In genomic region chr1:68819190-68819829, GRCh38 we compare ENCODE assay signal across 9 cellular contexts.
A peak's percentile ranks its signal among the peaks of the same experiment; 100 is the strongest.
DNase-seq lines count a peak whose midpoint lies in the region; ATAC-seq and FAIRE-seq lines count a peak whose summit lies in the region.
"Had no signal": no experiment of that assay in that cellular context is flagged by ENCODE, and none has a peak within 500 bp of the region (broad histone marks: within the 10 kb centered on the region; RNA-seq: fewer than 3 reads in every experiment).

No MANE protein-coding gene starts in this region.

- no peaks in the 10 kb centered on the region for H3K36me3 Mint-ChIP-seq in activated naive CD8-positive, alpha-beta T cell treated with anti-CD3 and anti-CD28 coated beads, Interleukin-2, amount 50 U/mL, for 24 hours (ENCODE audit: low read depth)
- no peaks in the 10 kb centered on the region for H3K36me3 Mint-ChIP-seq in activated T-cell treated with anti-CD3 and anti-CD28 coated beads, Interleukin-2, amount 50 U/mL, for 24 hours (ENCODE audit: low read depth)

- no peak overlapping the region for H3K4me3 Mint-ChIP-seq in activated naive CD8-positive, alpha-beta T cell treated with anti-CD3 and anti-CD28 coated beads, Interleukin-2, amount 50 U/mL, for 24 hours
- no peak overlapping the region for H3K4me3 Mint-ChIP-seq in activated T-cell treated with anti-CD3 and anti-CD28 coated beads, Interleukin-2, amount 50 U/mL, for 24 hours

- H3K27ac Mint-ChIP-seq in activated naive CD8-positive, alpha-beta T cell treated with anti-CD3 and anti-CD28 coated beads, Interleukin-2, amount 50 U/mL, for 24 hours, result no peak overlapping the region
- no peak overlapping the region for H3K27ac Mint-ChIP-seq in activated T-cell treated with anti-CD3 and anti-CD28 coated beads, Interleukin-2, amount 50 U/mL, for 24 hours

- peaks cover 9% of the 10 kb centered on the region for H3K9me3 Mint-ChIP-seq in activated naive CD8-positive, alpha-beta T cell treated with anti-CD3 and anti-CD28 coated beads, Interleukin-2, amount 50 U/mL, for 24 hours
- H3K9me3 Mint-ChIP-seq in activated T-cell treated with anti-CD3 and anti-CD28 coated beads, Interleukin-2, amount 50 U/mL, for 24 hours, result peaks cover 2% of the 10 kb centered on the region

- no peak for ATAC-seq in GM21717 (IDR thresholded peaks at IDR 0.05; ENCODE audit: unreplicated experiment)
- no peak for ATAC-seq in activated naive CD8-positive, alpha-beta T cell treated with anti-CD3 and anti-CD28 coated beads, Interleukin-2, amount 50 U/mL, for 24 hours
- ATAC-seq: stimulated activated naive CD8-positive, alpha-beta T cell treated with anti-CD3 and anti-CD28 coated beads, Interleukin-15, Interleukin-2, amounts not matched to agents 100 U/mL and 50 U/mL, for 24 hours had no signal

- no peaks in the 10 kb centered on the region for H3K4me1 Mint-ChIP-seq in activated naive CD8-positive, alpha-beta T cell treated with anti-CD3 and anti-CD28 coated beads, Interleukin-2, amount 50 U/mL, for 24 hours
- no peaks in the 10 kb centered on the region for H3K4me1 Mint-ChIP-seq in activated T-cell treated with anti-CD3 and anti-CD28 coated beads, Interleukin-2, amount 50 U/mL, for 24 hours (ENCODE audit: low read depth)

- H3K27me3 Mint-ChIP-seq in activated naive CD8-positive, alpha-beta T cell treated with anti-CD3 and anti-CD28 coated beads, Interleukin-2, amount 50 U/mL, for 24 hours, result no peaks in the 10 kb centered on the region
- no peaks in the 10 kb centered on the region for H3K27me3 Mint-ChIP-seq in activated T-cell treated with anti-CD3 and anti-CD28 coated beads, Interleukin-2, amount 50 U/mL, for 24 hours

- FAIRE-seq in HTR-8/SVneo (lab: Jason Lieb, UNC), result no peak

- DNase-seq in DMS153 (lab: John Stamatoyannopoulos, UW) (peak; percentile 60), HTR-8/SVneo (ENCODE audit: insufficient read length, low spot score) (peak; percentile 10), UCSD-AML1 (lab: John Stamatoyannopoulos, UW; ENCODE audit: unreplicated experiment) (peak; percentile 10), left kidney (ENCODE audit: low read depth, low spot score) (peak; percentile 29), inferior parietal cortex (ENCODE audit: extremely low spot score) (no peak)
- DNase-seq in activated naive CD8-positive, alpha-beta T cell treated with anti-CD3 and anti-CD28 coated beads, Interleukin-2, amount 50 U/mL, for 24 hours, result no peak
- no peak for DNase-seq in activated T-cell treated with anti-CD3 and anti-CD28 coated beads, Interleukin-2, amount 50 U/mL, for 24 hours
- DNase-seq: stimulated activated naive CD8-positive, alpha-beta T cell treated with anti-CD3 and anti-CD28 coated beads, Interleukin-15, Interleukin-2, amounts not matched to agents 100 U/mL and 50 U/mL, for 24 hours had no signal

Comparison
In these comparisons a context has a peak if more than half of its experiments do, and no peak if none do; other contexts are left out.
1. DNase-seq: peak in DMS153 (single experiment), HTR-8/SVneo (single experiment), UCSD-AML1 (single experiment) and left kidney (single experiment); none in inferior parietal cortex (single experiment), activated naive CD8-positive, alpha-beta T cell treated with anti-CD3 and anti-CD28 coated beads, Interleukin-2, amount 50 U/mL, for 24 hours (single experiment) and activated T-cell treated with anti-CD3 and anti-CD28 coated beads, Interleukin-2, amount 50 U/mL, for 24 hours (single experiment).